Comparison of ENCODE assay signal across 30 cellular contexts in genomic region chr10:49664842-49665355, GRCh38. TPM values are rescaled to one million over a fixed set of nuclear protein-coding genes. Genes with fewer than 3 reads are reported as not detected.
"Had no signal": no experiment of that assay in that cellular context is flagged by ENCODE, and none has a peak within 500 bp of the region (broad histone marks: within the 10 kb centered on the region; RNA-seq: fewer than 3 reads in every experiment).

No MANE protein-coding gene starts in this region.

- H3K27me3 ChIP-seq: gastrocnemius medialis, tibial nerve, upper lobe of left lung had no signal

- H3K36me3 ChIP-seq: gastrocnemius medialis, left lung, neural progenitor cell, prostate gland, thoracic aorta, tibial nerve, upper lobe of left lung had no signal

- H2AFZ ChIP-seq: hepatocyte, neural progenitor cell had no signal

- H3K9ac ChIP-seq: neural progenitor cell had no signal

- H3K4me2 ChIP-seq: hepatocyte, neural progenitor cell had no signal

- H3K9me3 ChIP-seq: gastrocnemius medialis, prostate gland, thoracic aorta had no signal

- H3K79me2 ChIP-seq: hepatocyte had no signal

- H3K4me1 ChIP-seq: gastrocnemius medialis, left lung, neural progenitor cell, prostate gland, tibial nerve, upper lobe of left lung had no signal

- ATAC-seq: effector memory CD8-positive, alpha-beta T cell; gastrocnemius medialis; left cardiac atrium; left lung; naive thymus-derived CD4-positive, alpha-beta T cell; right cardiac atrium; stimulated activated naive B cell treated with anti-CD40 and anti-IgM and Interleukin-4, amounts not matched to agents 10 μg/mL and 1 μg/mL and 100 μg/mL, for 72 hours had no signal

- FAIRE-seq: islet of Langerhans, urothelium cell line had no signal

- DNase-seq: cortex of kidney; effector memory CD8-positive, alpha-beta T cell; foreskin fibroblast; gastrocnemius medialis; left cardiac atrium; left lung; mesendoderm; midbrain; naive thymus-derived CD4-positive, alpha-beta T cell; right cardiac atrium; stimulated activated CD4-positive, alpha-beta T cell treated with anti-CD3 and anti-CD28 coated beads, Interleukin-15, amount 100 ng/mL, for 24 hours; stimulated activated CD4-positive, alpha-beta T cell treated with anti-CD3 and anti-CD28 coated beads, Interleukin-2, amount 100 ng/mL, for 48 hours; stimulated activated naive B cell treated with anti-CD40 and anti-IgM and Interleukin-4, amounts not matched to agents 10 μg/mL and 1 μg/mL and 100 μg/mL, for 72 hours; upper lobe of left lung had no signal

- H3K4me3 ChIP-seq: gastrocnemius medialis, hepatocyte, left lung, neural progenitor cell, prostate gland, skin epidermis, thoracic aorta, tibial nerve, upper lobe of left lung had no signal

- H3K27ac ChIP-seq: gastrocnemius medialis, hepatocyte, left lung, neural progenitor cell, prostate gland, skin epidermis, thoracic aorta, tibial nerve, upper lobe of left lung had no signal

RNA-seq across cellular contexts. Expression of gene C10orf53, which starts 14.6 kb away (rescaled TPM):
- total RNA-seq: dermis microvascular lymphatic vessel endothelial cell; gastrocnemius medialis; glomerular endothelial cell; hepatocyte; kidney epithelial cell; left cardiac atrium; left lung; lower leg skin; mammary epithelial cell; mucosa of gallbladder; naive thymus-derived CD4-positive, alpha-beta T cell; osteoblast; right cardiac atrium; thoracic aorta; tibial nerve; upper lobe of left lung had no signal
- polyA plus RNA-seq: esophagus; hepatocyte; mammary epithelial cell; naive thymus-derived CD4-positive, alpha-beta T cell; right cardiac atrium had no signal

RNA-seq across cellular contexts. Expression of gene CHAT, which starts 51.1 kb away (rescaled TPM):
- total RNA-seq: dermis microvascular lymphatic vessel endothelial cell; gastrocnemius medialis; glomerular endothelial cell; kidney epithelial cell; left cardiac atrium; left lung; lower leg skin; mammary epithelial cell; naive thymus-derived CD4-positive, alpha-beta T cell; osteoblast; right cardiac atrium; thoracic aorta; tibial nerve; upper lobe of left lung had no signal
- polyA plus RNA-seq: esophagus; hepatocyte; mammary epithelial cell; naive thymus-derived CD4-positive, alpha-beta T cell; right cardiac atrium had no signal

RNA-seq across cellular contexts. Expression of gene SLC18A3, which starts 54.8 kb away (rescaled TPM):
- total RNA-seq: dermis microvascular lymphatic vessel endothelial cell; gastrocnemius medialis; glomerular endothelial cell; kidney epithelial cell; left cardiac atrium; left lung; lower leg skin; mammary epithelial cell; naive thymus-derived CD4-positive, alpha-beta T cell; osteoblast; prostate gland; thoracic aorta; tibial nerve; upper lobe of left lung had no signal
- polyA plus RNA-seq: esophagus; mammary epithelial cell; naive thymus-derived CD4-positive, alpha-beta T cell had no signal
